Comparison of ENCODE assay signal across 8 cellular contexts in genomic region chr6:87322304-87323212, GRCh38. TPM values are rescaled to one million over a fixed set of nuclear protein-coding genes. Genes with fewer than 3 reads are reported as not detected.
A peak's percentile ranks its signal among the peaks of the same experiment; 100 is the strongest.
DNase-seq lines count a peak whose midpoint lies in the region; ATAC-seq and TF ChIP-seq lines count a peak whose summit lies in the region.

A gene with protein sequence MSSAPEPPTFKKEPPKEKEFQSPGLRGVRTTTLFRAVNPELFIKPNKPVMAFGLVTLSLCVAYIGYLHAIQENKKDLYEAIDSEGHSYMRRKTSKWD (plus strand): TSS chr6:87322588. CDS start chr6:87337032, 14,444 bp downstream.

- peak within 1 kb of the TSS; percentile 94 to 99 (median 98) for H3K4me3 Mint-ChIP-seq in CD4-positive, alpha-beta memory T cell
- peak within 1 kb of the TSS; percentile 96 for H3K4me3 Mint-ChIP-seq in activated CD8-positive, alpha-beta T cell treated with anti-CD3 and anti-CD28 coated beads for 36 hours

- no peaks in the 10 kb centered on the region for H3K36me3 ChIP-seq in CD4-positive, alpha-beta memory T cell (ENCODE audit: insufficient read depth, low read length)
- no peaks in the 10 kb centered on the region for H3K36me3 ChIP-seq in mesenchymal stem cell (ENCODE audit: control insufficient read depth in 1 of 2, insufficient read depth in 2 of 2, low read depth in 1 of 2, low read length in 2 of 2)

- no peak within 1 kb of the TSS for H2BK120ac ChIP-seq in mesenchymal stem cell (ENCODE audit: low read depth, low read length)

- POLR2A ChIA-PET in CD4-positive, alpha-beta memory T cell (lab: Charles Lee; ENCODE audit: partially characterized antibody) = interaction anchor here (1.5 to 1.7 kb wide), 2 partner anchors 150 to 379 kb away, joined by 4 to 9 read pairs; partner anchors contain the start of genes AKIRIN2 and SLC35A1
- POLR2A ChIA-PET in activated CD8-positive, alpha-beta T cell treated with anti-CD3 and anti-CD28 coated beads for 36 hours (lab: Charles Lee) = no interaction called here

- H2BK15ac ChIP-seq in mesenchymal stem cell (ENCODE audit: low read depth, poor library complexity, severe bottlenecking) = peak within 1 kb of the TSS; percentile 12

- intact Hi-C loops in CD4-positive, alpha-beta memory T cell (cut with micrococcal nuclease) = loop anchor here (1.0 to 5.0 kb wide), 4 partner anchors 85 to 265 kb away; partner anchors contain the start of genes CFAP206, RARS2 and ZNF292
- intact Hi-C loops in activated CD8-positive, alpha-beta T cell treated with anti-CD3 and anti-CD28 coated beads for 36 hours (cut with micrococcal nuclease) = loop anchor here (10.0 kb wide), 1 partner anchor 168 kb away; the partner anchor contains the start of gene ZNF292

- H3K9me3 ChIP-seq in CD4-positive, alpha-beta memory T cell (ENCODE audit: control insufficient read depth in 1 of 2, low read length in 2 of 2) = no peaks in the 10 kb centered on the region
- no peaks in the 10 kb centered on the region for H3K9me3 ChIP-seq in mesenchymal stem cell (ENCODE audit: control insufficient read depth, low read length)

- H3K9ac ChIP-seq in mesenchymal stem cell (ENCODE audit: low read length) = peak within 1 kb of the TSS; percentile 90

- H3K27ac ChIP-seq in CD4-positive, alpha-beta memory T cell (ENCODE audit: low read depth, low read length) = peak within 1 kb of the TSS; percentile 70
- H3K27ac ChIP-seq in mesenchymal stem cell (ENCODE audit: low read length, poor library complexity, severe bottlenecking) = peak within 1 kb of the TSS; percentile 30

- DNase-seq in CD4-positive, alpha-beta memory T cell = peak; percentile 79 to 85 (median 83)
- DNase-seq in NCI-H82 treated with DMSO at 0.1 percent for 48 hours (lab: John Stamatoyannopoulos, UW; ENCODE audit: unreplicated experiment) (peak; percentile 52), mesenchymal stem cell (peak; percentile 80)
- DNase-seq in activated CD8-positive, alpha-beta T cell treated with anti-CD3 and anti-CD28 coated beads for 36 hours = peak; percentile 91
- DNase-seq in effector CD8-positive, alpha-beta T cell (lab: John Stamatoyannopoulos, UW) = peak; percentile 74
- DNase-seq in stimulated activated CD8-positive, alpha-beta memory T cell treated with anti-CD3 and anti-CD28 coated beads, Interleukin-12 subunit alpha, Interleukin-12 subunit beta, amount 100 ng/mL, for 1 hour (ENCODE audit: low read depth) = peak; percentile 72

- peak within 1 kb of the TSS; percentile 100 for H2AFZ ChIP-seq in mesenchymal stem cell (ENCODE audit: low read depth, low read length)

- H3K14ac ChIP-seq in mesenchymal stem cell (ENCODE audit: low read length in 2 of 2) = peak within 1 kb of the TSS in 1 of 2 experiments; percentile 77

- no peak within 1 kb of the TSS for H2BK12ac ChIP-seq in mesenchymal stem cell (ENCODE audit: low read length in 2 of 2)

- H3K36me3 Mint-ChIP-seq in CD4-positive, alpha-beta memory T cell = peaks cover 1 to 4% of the 10 kb centered on the region in 2 donors
- peaks cover 3% of the 10 kb centered on the region for H3K36me3 Mint-ChIP-seq in activated CD8-positive, alpha-beta T cell treated with anti-CD3 and anti-CD28 coated beads for 36 hours (ENCODE audit: low read depth)

- H3K27me3 ChIP-seq in CD4-positive, alpha-beta memory T cell (ENCODE audit: insufficient read depth, low read length) = no peaks in the 10 kb centered on the region
- H3K27me3 ChIP-seq in mesenchymal stem cell (ENCODE audit: control insufficient read depth in 1 of 2, insufficient read depth in 1 of 2, low read length in 2 of 2) = no peaks in the 10 kb centered on the region

- CTCF ChIA-PET in CD4-positive, alpha-beta memory T cell (lab: Charles Lee; ENCODE audit: partially characterized antibody) = interaction anchor here (0.7 to 2.5 kb wide), 15 partner anchors 9 to 207 kb away, joined by 3 to 11 read pairs (median 4); partner anchors contain the start of gene SLC35A1
- CTCF ChIA-PET in activated CD8-positive, alpha-beta T cell treated with anti-CD3 and anti-CD28 coated beads for 36 hours (lab: Charles Lee) = interaction anchor here (0.6 to 2.1 kb wide), 17 partner anchors 8 to 657 kb away, joined by 3 to 6 read pairs (median 3); partner anchors contain the start of gene SLC35A1

- peak within 1 kb of the TSS; percentile 97 for H4K8ac ChIP-seq in mesenchymal stem cell (ENCODE audit: low read length)

- H3K4me2 ChIP-seq in mesenchymal stem cell (ENCODE audit: low read length, poor library complexity, severe bottlenecking) = peak within 1 kb of the TSS; percentile 92

- H3K4me3 ChIP-seq in CD4-positive, alpha-beta memory T cell (ENCODE audit: low read length in 2 of 2) = peak within 1 kb of the TSS; percentile 88 to 92
- H3K4me3 ChIP-seq in mesenchymal stem cell (ENCODE audit: insufficient read depth in 1 of 2, low read depth in 1 of 2, low read length in 2 of 2) = peak within 1 kb of the TSS; percentile 85 to 95

- H3K4ac ChIP-seq in mesenchymal stem cell (ENCODE audit: low read depth in 1 of 2, low read length in 2 of 2) = peak within 1 kb of the TSS in 1 of 2 experiments; percentile 68

- peaks cover 8 to 28% (median 15%) of the 10 kb centered on the region in 4 donors for H3K4me1 Mint-ChIP-seq in CD4-positive, alpha-beta memory T cell
- peaks cover 14% of the 10 kb centered on the region for H3K4me1 Mint-ChIP-seq in activated CD8-positive, alpha-beta T cell treated with anti-CD3 and anti-CD28 coated beads for 36 hours (ENCODE audit: low read depth)

- H3K9me3 Mint-ChIP-seq in CD4-positive, alpha-beta memory T cell = peaks cover 0 to 4% (median 0%) of the 10 kb centered on the region in 8 donors
- H3K9me3 Mint-ChIP-seq in activated CD8-positive, alpha-beta T cell treated with anti-CD3 and anti-CD28 coated beads for 36 hours = no peaks in the 10 kb centered on the region

- H3K27ac Mint-ChIP-seq in CD4-positive, alpha-beta memory T cell = peak within 1 kb of the TSS; percentile 75 to 97 (median 96)
- peak within 1 kb of the TSS; percentile 88 for H3K27ac Mint-ChIP-seq in activated CD8-positive, alpha-beta T cell treated with anti-CD3 and anti-CD28 coated beads for 36 hours

- 1% methylated on average over 48 of the region's 60 CpGs for WGBS in mesenchymal stem cell

- H3K79me1 ChIP-seq in mesenchymal stem cell (replicated peaks; ENCODE audit: low read length, poor library complexity, severe bottlenecking) = peaks cover 5% of the 10 kb centered on the region

- H4K91ac ChIP-seq in mesenchymal stem cell (ENCODE audit: low read length) = peak within 1 kb of the TSS; percentile 83

- H3K18ac ChIP-seq in mesenchymal stem cell (ENCODE audit: low read depth in 1 of 2, low read length in 2 of 2) = peak within 1 kb of the TSS; percentile 43 to 89

- no peak within 1 kb of the TSS for H2BK5ac ChIP-seq in mesenchymal stem cell (ENCODE audit: low read depth, low read length, poor library complexity, severe bottlenecking)

- ATAC-seq in GM19351 (IDR thresholded peaks at IDR 0.05; ENCODE audit: unreplicated experiment) (peak; percentile 99), HG03469 (IDR thresholded peaks at IDR 0.05; ENCODE audit: unreplicated experiment) (peak; percentile 98)
- peak; percentile 100 for ATAC-seq in activated CD8-positive, alpha-beta T cell treated with anti-CD3 and anti-CD28 coated beads for 36 hours

- H3K4me1 ChIP-seq in CD4-positive, alpha-beta memory T cell (ENCODE audit: insufficient read depth, low read length) = no peaks in the 10 kb centered on the region
- no peaks in the 10 kb centered on the region for H3K4me1 ChIP-seq in mesenchymal stem cell (ENCODE audit: control insufficient read depth, insufficient read depth, low read depth, low read length)

- peak; percentile 95 for TF ChIP-seq CTCF in activated CD8-positive, alpha-beta T cell treated with anti-CD3 and anti-CD28 coated beads for 36 hours (IDR thresholded peaks at IDR 0.05)

- peaks cover 2 to 3% of the 10 kb centered on the region in 2 donors for H3K27me3 Mint-ChIP-seq in CD4-positive, alpha-beta memory T cell
- H3K27me3 Mint-ChIP-seq in activated CD8-positive, alpha-beta T cell treated with anti-CD3 and anti-CD28 coated beads for 36 hours = no peaks in the 10 kb centered on the region

- peak within 1 kb of the TSS in 1 of 2 experiments; percentile 85 for H3K23ac ChIP-seq in mesenchymal stem cell (ENCODE audit: low read length in 2 of 2)

- H2AK5ac ChIP-seq in mesenchymal stem cell (ENCODE audit: low read length, severe bottlenecking) = no peak within 1 kb of the TSS

RNA-seq across cellular contexts. Expression of the gene that starts here (rescaled TPM):
- total RNA-seq in CD4-positive, alpha-beta memory T cell = 10 to 100 TPM; 11.1 to 12.5 TPM
- 10 to 100 TPM; 15.1 to 19.4 TPM for polyA plus RNA-seq in CD4-positive, alpha-beta memory T cell
- total RNA-seq in activated CD8-positive, alpha-beta T cell treated with anti-CD3 and anti-CD28 coated beads for 36 hours = 10 to 100 TPM; 10.7 to 11.9 TPM
- polyA plus RNA-seq in mesenchymal stem cell (2013, experiment 1 of 2) = 5.1 TPM
- 4.7 TPM for polyA plus RNA-seq in mesenchymal stem cell (2013, experiment 2 of 2)

Comparison
In these comparisons a context has a peak if more than half of its experiments do, and no peak if none do; other contexts are left out.
1. Peak in every context shown above with its lines: DNase-seq, ATAC-seq, H3K4me3 ChIP-seq and H3K27ac ChIP-seq.